ENCODE assay signal across 15 cellular contexts in the genomic region with DNA sequence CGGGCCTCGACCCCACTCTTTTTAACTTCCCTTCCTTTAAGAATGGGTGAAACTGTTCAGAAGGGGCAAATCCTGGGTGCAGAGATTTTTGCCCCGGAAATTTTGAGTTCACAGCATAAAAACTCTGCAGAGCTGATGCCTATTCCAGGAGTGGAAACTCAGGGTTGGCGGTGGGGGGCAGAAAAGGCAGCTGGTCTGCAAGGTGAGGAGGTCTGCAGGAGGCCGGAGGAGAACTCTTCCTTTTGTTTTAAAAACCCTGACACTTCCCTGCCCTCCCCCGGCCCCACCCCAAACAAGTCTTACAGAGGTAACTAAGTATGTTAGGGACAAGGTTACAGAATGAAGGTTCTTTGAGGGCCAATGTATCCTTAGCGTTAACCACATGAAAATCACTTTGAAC.
DNase-seq lines count a peak whose midpoint lies in the region; ATAC-seq and TF ChIP-seq lines count a peak whose summit lies in the region.
"Had no signal": no experiment of that assay in that cellular context is flagged by ENCODE, and none has a peak within 500 bp of the region (broad histone marks: within the 10 kb centered on the region; RNA-seq: fewer than 3 reads in every experiment).

No MANE protein-coding gene starts in this region.

- no peak overlapping the region for H3T11ph ChIP-seq in H9 (ENCODE audit: low read length)

- peak overlapping the region in 1 of 3 donors; percentile 49 for H3K4me3 ChIP-seq in liver (ENCODE audit: low read depth in 1 of 3, low read length in 3 of 3)
- H3K4me3 ChIP-seq in stomach: no peak overlapping the region
- H3K4me3 ChIP-seq: HAP-1 had no signal

- TF ChIP-seq RAD21 in liver (IDR thresholded peaks at IDR 0.05): no peak

- H2BK20ac ChIP-seq in H9 (ENCODE audit: low read depth, low read length, poor library complexity, severe bottlenecking): no peak overlapping the region

- no peak overlapping the region for H2BK12ac ChIP-seq in H9 (ENCODE audit: insufficient read length, low read depth, low read length)

- no peak overlapping the region for H3K9ac ChIP-seq in H9 (ENCODE audit: extremely low read depth, insufficient read length, low read length)
- H3K9ac ChIP-seq in liver (ENCODE audit: low read depth in 1 of 2, low read length in 2 of 2): no peak overlapping the region
- H3K9ac ChIP-seq: SK-N-SH had no signal

- no peaks in the 10 kb centered on the region for H3K79me2 ChIP-seq in H9 (ENCODE audit: insufficient read depth, low read length)

- ATAC-seq in HG02588 (IDR thresholded peaks at IDR 0.05; ENCODE audit: unreplicated experiment) (no peak), GM19452 (IDR thresholded peaks at IDR 0.05; ENCODE audit: unreplicated experiment) (no peak), HG03378 (IDR thresholded peaks at IDR 0.05; ENCODE audit: unreplicated experiment) (no peak)

- no peak overlapping the region for H2BK120ac ChIP-seq in H9 (ENCODE audit: low read depth, low read length, poor library complexity, severe bottlenecking)

- H3K27me3 Mint-ChIP-seq in H9 (ENCODE audit: low read depth) (peaks cover 96% of the 10 kb centered on the region), brain (peaks cover 13% of the 10 kb centered on the region), glutamatergic neuron (ENCODE audit: unreplicated experiment) (peaks cover 5% of the 10 kb centered on the region)

- TF ChIP-seq CTCF in H9 (conservative IDR thresholded peaks at IDR 0.05) (no peak), brain (conservative IDR thresholded peaks at IDR 0.05) (no peak), liver (IDR thresholded peaks at IDR 0.05; ENCODE audit: low read depth, low read length, missing input control) (no peak), stomach (IDR thresholded peaks at IDR 0.05) (no peak), glutamatergic neuron (IDR thresholded peaks at IDR 0.05; ENCODE audit: partially characterized antibody, unreplicated experiment) (no peak)

- H3K36me3 ChIP-seq in liver (ENCODE audit: control insufficient read depth in 4 of 4, insufficient read depth in 3 of 4, low read depth in 1 of 4, low read length in 3 of 4) (no peaks in the 10 kb centered on the region), stomach (no peaks in the 10 kb centered on the region)
- H3K36me3 ChIP-seq: HAP-1 had no signal

- intact Hi-C loops in stomach (cut with DNase I; ENCODE audit: low total_unique reads): no loop called here

- H3K4ac ChIP-seq in H9 (ENCODE audit: low read depth, low read length): no peak overlapping the region

- H2BK15ac ChIP-seq in H9 (ENCODE audit: low read depth, low read length): no peak overlapping the region

- TF ChIP-seq POLR2A in stomach (IDR thresholded peaks at IDR 0.05): no peak

- peaks cover 12 to 22% of the 10 kb centered on the region in 2 experiments for H3K4me1 Mint-ChIP-seq in H9
- peaks cover 30% of the 10 kb centered on the region for H3K4me1 Mint-ChIP-seq in brain
- no peaks in the 10 kb centered on the region for H3K4me1 Mint-ChIP-seq in glutamatergic neuron (ENCODE audit: low read depth, unreplicated experiment)

- H3K27ac ChIP-seq in H9 (ENCODE audit: insufficient read length, low read depth, low read length): no peak overlapping the region
- H3K27ac ChIP-seq in liver (ENCODE audit: low read depth in 1 of 2, low read length in 2 of 2): peak overlapping the region; percentile 6 to 62
- H3K27ac ChIP-seq in stomach: peak overlapping the region; percentile 73 to 83 (median 81)

- no peak overlapping the region for H2AFZ ChIP-seq in H9 (ENCODE audit: low read length)

- TF ChIP-seq EP300 in stomach (IDR thresholded peaks at IDR 0.05): no peak

- no peak overlapping the region for H3K56ac ChIP-seq in H9 (ENCODE audit: insufficient read length, low read depth, low read length)

- H4K8ac ChIP-seq in H9 (replicated peaks; ENCODE audit: insufficient read length, low read depth, low read length): no peak overlapping the region

- H3K18ac ChIP-seq in H9 (ENCODE audit: insufficient read length, low read depth, low read length): no peak overlapping the region

- no peak overlapping the region for H3K14ac ChIP-seq in H9 (ENCODE audit: insufficient read depth, low read length)

- H3K9me3 ChIP-seq in H9 (ENCODE audit: control insufficient read depth, low read depth, low read length): no peaks in the 10 kb centered on the region
- H3K9me3 ChIP-seq in liver (ENCODE audit: control insufficient read depth in 4 of 4, low read length in 3 of 4): no peaks in the 10 kb centered on the region
- H3K9me3 ChIP-seq in stomach: no peaks in the 10 kb centered on the region
- H3K9me3 ChIP-seq: HAP-1, SK-N-SH had no signal

- H3K4me3 Mint-ChIP-seq in H9 (peak overlapping the region in 1 of 2 experiments; percentile 78; a peak in 4 of 5 replicates), brain (peak overlapping the region in 2 of 5 experiments; percentile 65 to 70), glutamatergic neuron (ENCODE audit: unreplicated experiment) (no peak overlapping the region)
- H3K4me3 Mint-ChIP-seq: activated naive CD4-positive, alpha-beta T cell treated with anti-CD3 and anti-CD28 coated beads, Interleukin-2, amount 10 ng/mL, durations not matched to agents 7 days and 5 days; CD4-positive, alpha-beta T cell had no signal

- no peak overlapping the region for H2BK5ac ChIP-seq in H9 (ENCODE audit: insufficient read length, low read length)

- no peaks in the 10 kb centered on the region for H3K36me3 Mint-ChIP-seq in H9 (ENCODE audit: insufficient read depth in 1 of 3, low read depth in 3 of 3)
- no peaks in the 10 kb centered on the region for H3K36me3 Mint-ChIP-seq in brain
- H3K36me3 Mint-ChIP-seq in glutamatergic neuron (ENCODE audit: unreplicated experiment): no peaks in the 10 kb centered on the region
- H3K36me3 Mint-ChIP-seq: activated naive CD4-positive, alpha-beta T cell treated with anti-CD3 and anti-CD28 coated beads, Interleukin-2, amount 10 ng/mL, durations not matched to agents 7 days and 5 days had no signal

- H3K9me3 Mint-ChIP-seq in H9 (no peaks in the 10 kb centered on the region), brain (peaks cover 0 to 18% (median 0%) of the 10 kb centered on the region in 5 experiments), glutamatergic neuron (ENCODE audit: unreplicated experiment) (no peaks in the 10 kb centered on the region)
- H3K9me3 Mint-ChIP-seq: activated naive CD4-positive, alpha-beta T cell treated with anti-CD3 and anti-CD28 coated beads, Interleukin-2, amount 10 ng/mL, durations not matched to agents 7 days and 5 days; CD4-positive, alpha-beta T cell had no signal

- H3K4me2 ChIP-seq in H9 (ENCODE audit: insufficient read depth, insufficient read length, low read length): peak overlapping the region; percentile 49
- H3K4me2 ChIP-seq: SK-N-SH had no signal

- H3K27me3 ChIP-seq in H9 (ENCODE audit: insufficient read depth, low read length) (peaks cover 43% of the 10 kb centered on the region), liver (ENCODE audit: control insufficient read depth in 4 of 4, insufficient read depth in 4 of 4, low read length in 3 of 4) (no peaks in the 10 kb centered on the region), stomach (peaks cover 0 to 11% (median 0%) of the 10 kb centered on the region in 3 donors)

- no CpG with 5 or more reads among the region's 7 CpGs for WGBS in H9 (ENCODE audit: extremely low coverage, insufficient read length, low lambda C conversion rate)
- WGBS in liver: 38% methylated on average over 7 of the region's 7 CpGs
- 53 to 62% (median 60%) methylated on average over 7 of the region's 7 CpGs for WGBS in stomach, 5 donors

- H3K23me2 ChIP-seq in H9 (ENCODE audit: insufficient read length, low read depth, low read length, poor library complexity, severe bottlenecking): peaks cover 13% of the 10 kb centered on the region

- no peak overlapping the region for H3K27ac Mint-ChIP-seq in H9
- H3K27ac Mint-ChIP-seq in brain: peak overlapping the region in 3 of 5 experiments; percentile 70 to 82 (median 71)
- H3K27ac Mint-ChIP-seq in glutamatergic neuron (ENCODE audit: unreplicated experiment): no peak overlapping the region
- H3K27ac Mint-ChIP-seq: activated naive CD4-positive, alpha-beta T cell treated with anti-CD3 and anti-CD28 coated beads, Interleukin-2, amount 10 ng/mL, durations not matched to agents 7 days and 5 days; CD4-positive, alpha-beta T cell; progenitor cell of endocrine pancreas had no signal

- H3K4me1 ChIP-seq in H9 (ENCODE audit: insufficient read depth, low read length) (no peaks in the 10 kb centered on the region), liver (ENCODE audit: control insufficient read depth in 4 of 4, insufficient read depth in 4 of 4, low read length in 3 of 4) (peaks cover 3 to 12% (median 8%) of the 10 kb centered on the region in 4 donors), stomach (peaks cover 15 to 45% (median 33%) of the 10 kb centered on the region in 4 donors)

- H3K79me1 ChIP-seq in H9 (ENCODE audit: insufficient read depth, low read depth, low read length, poor library complexity, severe bottlenecking): no peaks in the 10 kb centered on the region

- DNase-seq in H9: no peak
- DNase-seq in stomach: no peak
- DNase-seq in glutamatergic neuron: no peak
- DNase-seq: activated naive CD4-positive, alpha-beta T cell treated with anti-CD3 and anti-CD28 coated beads, Interleukin-2, amount 10 ng/mL, durations not matched to agents 7 days and 5 days; CD4-positive, alpha-beta T cell; central memory CD4-positive, alpha-beta T cell; SK-N-SH; stimulated activated naive CD4-positive, alpha-beta T cell treated with Interleukin-2 at 50 U/mL for 16 hours had no signal

- no peak overlapping the region for H3K23ac ChIP-seq in H9 (ENCODE audit: insufficient read length, low read depth, low read length)

- no peak overlapping the region for H4K91ac ChIP-seq in H9 (ENCODE audit: insufficient read length, low read depth, low read length)

- H4K20me1 ChIP-seq in H9 (ENCODE audit: control insufficient read depth, insufficient read depth, insufficient read length): no peaks in the 10 kb centered on the region

- H4K5ac ChIP-seq in H9 (ENCODE audit: insufficient read length, low read depth, low read length): no peak overlapping the region

- no peak overlapping the region for H2AK5ac ChIP-seq in H9 (ENCODE audit: insufficient read length, low read length)

TF ChIP-seq in liver, 16 proteins besides CTCF, POLR2A, EP300 and RAD21:
- TF ChIP-seq HNF4A (conservative IDR thresholded peaks at IDR 0.05): peak in 1 of 2 donors; percentile 1
- TF ChIP-seq HNF4G (IDR thresholded peaks at IDR 0.05): no peak

Comparison
In these comparisons a context has a peak if more than half of its experiments do, and no peak if none do; other contexts are left out.
1. H3K27ac Mint-ChIP-seq: peak in brain (3 of 5); none in H9 (0 of 3) and glutamatergic neuron (single experiment).